In genomic region chr20:37179671-37180524, GRCh38 we compare ENCODE assay signal across 8 cellular contexts. TPM values are rescaled to one million over a fixed set of nuclear protein-coding genes. Genes with fewer than 3 reads are reported as not detected.
DNase-seq lines count a peak whose midpoint lies in the region; ATAC-seq and TF ChIP-seq lines count a peak whose summit lies in the region.

No MANE protein-coding gene starts in this region.

- DNase-seq in cardiac muscle cell (ENCODE audit: low read depth in 1 of 2, low spot score in 1 of 2) (peak in 1 of 2 donors; percentile 25), left cardiac atrium (no peak), SJCRH30 (peak in 1 of 2 experiments; percentile 38), nephron progenitor cell (no peak), NCI-H2029 (lab: John Stamatoyannopoulos, UW) (no peak), middle frontal gyrus (ENCODE audit: extremely low spot score, low spot score) (no peak)

- peaks cover 14% of the 10 kb centered on the region for H3K36me3 ChIP-seq in cardiac muscle cell
- H3K36me3 ChIP-seq in SJCRH30: peaks cover 16% of the 10 kb centered on the region
- no peaks in the 10 kb centered on the region for H3K36me3 ChIP-seq in endocrine pancreas (ENCODE audit: control insufficient read depth, insufficient read depth, low read length)

- no peaks in the 10 kb centered on the region for H3K9me3 Mint-ChIP-seq in nephron progenitor cell

- H3K4me3 ChIP-seq in cardiac muscle cell: peak overlapping the region; percentile 61
- H3K4me3 ChIP-seq in SJCRH30: peak overlapping the region; percentile 94
- peak overlapping the region; percentile 99 for H3K4me3 ChIP-seq in endocrine pancreas (ENCODE audit: control insufficient read depth, insufficient read depth, low read length)

- peaks cover 26% of the 10 kb centered on the region for H3K4me1 Mint-ChIP-seq in nephron progenitor cell

- H3K9me3 ChIP-seq in cardiac muscle cell (ENCODE audit: low read depth) (no peaks in the 10 kb centered on the region), SJCRH30 (replicated peaks) (no peaks in the 10 kb centered on the region), endocrine pancreas (ENCODE audit: control insufficient read depth, low read length) (no peaks in the 10 kb centered on the region)

- H3K36me3 Mint-ChIP-seq in nephron progenitor cell (ENCODE audit: low read depth): peaks cover 29% of the 10 kb centered on the region

- H3K4me1 ChIP-seq in cardiac muscle cell (ENCODE audit: low read depth): no peaks in the 10 kb centered on the region
- 0 out of 2 replicates have a peak, but pooled peaks cover 4% of the 10 kb centered on the region for H3K4me1 ChIP-seq in SJCRH30
- H3K4me1 ChIP-seq in endocrine pancreas (ENCODE audit: control insufficient read depth, insufficient read depth, low read length): no peaks in the 10 kb centered on the region

- H3K27ac ChIP-seq in cardiac muscle cell (peak overlapping the region; percentile 99), SJCRH30 (peak overlapping the region; percentile 99)

- H3K27me3 Mint-ChIP-seq in nephron progenitor cell (ENCODE audit: low read depth, poor library complexity): peaks cover 3% of the 10 kb centered on the region

- H3K9ac ChIP-seq in endocrine pancreas (ENCODE audit: control insufficient read depth, insufficient read depth, low read length): peak overlapping the region; percentile 94

- H3K27ac Mint-ChIP-seq in nephron progenitor cell: peak overlapping the region; percentile 99

- peak overlapping the region; percentile 93 for H3K4me3 Mint-ChIP-seq in nephron progenitor cell

- no peak for TF ChIP-seq CTCF in cardiac muscle cell (IDR thresholded peaks at IDR 0.05; ENCODE audit: low read depth, low read length)
- TF ChIP-seq CTCF in nephron progenitor cell (IDR thresholded peaks at IDR 0.05): no peak

- H3K27me3 ChIP-seq in cardiac muscle cell: no peaks in the 10 kb centered on the region
- no peaks in the 10 kb centered on the region for H3K27me3 ChIP-seq in SJCRH30
- H3K27me3 ChIP-seq in endocrine pancreas (ENCODE audit: control insufficient read depth, insufficient read depth, low read length): no peaks in the 10 kb centered on the region

- intact Hi-C loops in left cardiac atrium (cut with DNase I): no loop called here

- ATAC-seq in left cardiac atrium (no peak), GM21381 (IDR thresholded peaks at IDR 0.05; ENCODE audit: unreplicated experiment) (no peak)

RNA-seq across cellular contexts. Expression of gene MROH8, which starts 0.6 kb away (rescaled TPM):
- total RNA-seq in cardiac muscle cell (5.8 and 7.8 TPM in 2 replicates), left cardiac atrium (1 to 10 TPM; 4.8 to 6.8 TPM)
- 12.1 and 13.3 TPM in 2 replicates for polyA plus RNA-seq in cardiac muscle cell
- 2.0 and 2.1 TPM in 2 replicates for total RNA-seq in SJCRH30 (2014; rRNA removed; shearing (Covaris generic))

RNA-seq across cellular contexts. Expression of gene RPN2, which starts 0.8 kb away (rescaled TPM):
- total RNA-seq in cardiac muscle cell: 150 and 201 TPM in 2 replicates
- polyA plus RNA-seq in cardiac muscle cell: 208 and 259 TPM in 2 replicates
- 100 to 1,000 TPM; 118 to 142 TPM for total RNA-seq in left cardiac atrium
- 369 and 373 TPM in 2 replicates for total RNA-seq in SJCRH30 (2014; rRNA removed; shearing (Covaris generic))
